ENCODE assay signal across 8 cellular contexts in genomic region chr2:42127425-42128424, GRCh38. TPM values are rescaled to one million over a fixed set of nuclear protein-coding genes. Genes with fewer than 3 reads are reported as not detected.
A peak's percentile ranks its signal among the peaks of the same experiment; 100 is the strongest.
DNase-seq lines count a peak whose midpoint lies in the region; ATAC-seq, FAIRE-seq and TF ChIP-seq lines count a peak whose summit lies in the region.

No MANE protein-coding gene starts in this region.

- H3K79me2 ChIP-seq in DOHH2 (ENCODE audit: control insufficient read depth, low read length) (no peaks in the 10 kb centered on the region), fibroblast of lung (ENCODE audit: control insufficient read depth, insufficient read depth, low read length) (no peaks in the 10 kb centered on the region)

- H3K27me3 ChIP-seq in DOHH2 (ENCODE audit: control insufficient read depth, low read length) (peaks cover 47% of the 10 kb centered on the region), fibroblast of lung (ENCODE audit: control insufficient read depth, insufficient read depth, low read length) (no peaks in the 10 kb centered on the region), BE2C (no peaks in the 10 kb centered on the region)

- no peak overlapping the region for H3K9ac ChIP-seq in fibroblast of lung (ENCODE audit: insufficient read depth, low read length)

- H3K4me2 ChIP-seq in DOHH2 (ENCODE audit: low read length), result peak overlapping the region; percentile 56
- no peak overlapping the region for H3K4me2 ChIP-seq in fibroblast of lung (ENCODE audit: extremely low read depth, insufficient read depth, low read length)

- ATAC-seq in GM21381 (IDR thresholded peaks at IDR 0.05; ENCODE audit: unreplicated experiment) (peak; percentile 70), HG03558 (IDR thresholded peaks at IDR 0.05; ENCODE audit: extremely low read depth, unreplicated experiment) (peak; percentile 39)

- FAIRE-seq in HTR-8/SVneo (lab: Jason Lieb, UNC), result no peak

- H3K9me2 ChIP-seq in DOHH2 (replicated peaks; ENCODE audit: control insufficient read depth, low read length), result no peaks in the 10 kb centered on the region

- DNase-seq in fibroblast of lung (ENCODE audit: low read depth in 2 of 2) (no peak), HTR-8/SVneo (ENCODE audit: insufficient read length, low spot score) (no peak), BE2C (no peak), NCI-H774 (lab: John Stamatoyannopoulos, UW) (no peak)
- no peak for DNase-seq in effector CD4-positive, alpha-beta T cell

- H3K9me3 ChIP-seq in DOHH2 (ENCODE audit: control insufficient read depth, insufficient read depth, low read length) (no peaks in the 10 kb centered on the region), fibroblast of lung (ENCODE audit: control insufficient read depth, insufficient read depth, low read depth, low read length) (no peaks in the 10 kb centered on the region), BE2C (no peaks in the 10 kb centered on the region)

- no peaks in the 10 kb centered on the region for H3K36me3 ChIP-seq in DOHH2 (ENCODE audit: control insufficient read depth, low read length)
- no peaks in the 10 kb centered on the region for H3K36me3 ChIP-seq in fibroblast of lung (ENCODE audit: control insufficient read depth, insufficient read depth, low read length)
- no peaks in the 10 kb centered on the region for H3K36me3 ChIP-seq in BE2C

- H3K4me1 ChIP-seq in DOHH2 (ENCODE audit: control insufficient read depth, low read length) (peaks cover 51% of the 10 kb centered on the region), fibroblast of lung (ENCODE audit: control insufficient read depth, extremely low read depth, insufficient read depth, low read length) (peaks cover 33% of the 10 kb centered on the region), BE2C (peaks cover 58% of the 10 kb centered on the region)

- peaks cover 14% of the 10 kb centered on the region; the same call in 1 of the 2 replicates for H4K20me1 ChIP-seq in DOHH2 (ENCODE audit: control insufficient read depth, insufficient read depth, low read depth, low read length)
- no peaks in the 10 kb centered on the region for H4K20me1 ChIP-seq in fibroblast of lung (ENCODE audit: control insufficient read depth, extremely low read depth, insufficient read depth, low read length)

- no peak overlapping the region for H3K4me3 ChIP-seq in DOHH2 (ENCODE audit: low read length)
- no peak overlapping the region for H3K4me3 ChIP-seq in fibroblast of lung (replicated peaks in 1 of 4; ENCODE audit: control extremely low read depth in 1 of 4, insufficient read depth in 1 of 4, low read depth in 3 of 4, low read length in 4 of 4)
- no peak overlapping the region for H3K4me3 ChIP-seq in BE2C (ENCODE audit: low read depth, low read length)

- H3F3A ChIP-seq in DOHH2 (ENCODE audit: control insufficient read depth, insufficient read depth), result peaks cover 16% of the 10 kb centered on the region

- no peak overlapping the region for H3K27ac ChIP-seq in DOHH2 (ENCODE audit: low read depth, low read length)
- H3K27ac ChIP-seq in fibroblast of lung (ENCODE audit: insufficient read depth, low read length), result peak overlapping the region; percentile 44

- TF ChIP-seq CTCF in DOHH2 (IDR thresholded peaks at IDR 0.05; ENCODE audit: low read depth, low read length, poor library complexity, severe bottlenecking) (no peak), fibroblast of lung (conservative IDR thresholded peaks at IDR 0.05 in 1 of 2, IDR thresholded peaks at IDR 0.05 in 1 of 2; ENCODE audit: low read depth in 1 of 2, low read length in 2 of 2) (no peak), BE2C (IDR thresholded peaks at IDR 0.05; ENCODE audit: low read depth, low read length) (no peak)

- H2AFZ ChIP-seq in fibroblast of lung (ENCODE audit: low read length), result no peak overlapping the region

RNA-seq across cellular contexts. Expression of gene EML4, which starts 41.4 kb away (rescaled TPM):
- 30.8 and 49.5 TPM in 2 replicates for total RNA-seq in fibroblast of lung
- 62.7 and 65.4 TPM in 2 replicates for polyA plus RNA-seq in fibroblast of lung
- polyA plus RNA-seq in fibroblast of lung (2012), result 32.0 and 34.4 TPM in 2 replicates
- 26.4 and 35.9 TPM in 2 replicates for polyA minus RNA-seq in fibroblast of lung (ENCODE audit: low replicate concordance)
- 128 TPM for polyA plus RNA-seq in BE2C (2012; ENCODE audit: insufficient read depth, insufficient read length, low read depth)
